ENCODE assay signal across 8 cellular contexts in genomic region chr3:88149146-88149515, GRCh38. TPM values are rescaled to one million over a fixed set of nuclear protein-coding genes. Genes with fewer than 3 reads are reported as not detected.
A peak's percentile ranks its signal among the peaks of the same experiment; 100 is the strongest.
DNase-seq lines count a peak whose midpoint lies in the region; ATAC-seq lines count a peak whose summit lies in the region.

No MANE protein-coding gene starts in this region.

- peak overlapping the region; percentile 94 to 97 for H3K27ac Mint-ChIP-seq in effector memory CD8-positive, alpha-beta T cell

- H3K4me1 ChIP-seq in mucosa of stomach (ENCODE audit: control insufficient read depth, insufficient read depth, low read length): peaks cover 12% of the 10 kb centered on the region
- peaks cover 0 to 5% of the 10 kb centered on the region in 2 donors for H3K4me1 ChIP-seq in aorta (ENCODE audit: control insufficient read depth in 1 of 2, insufficient read depth in 2 of 2, low read length in 2 of 2)

- H3K9ac ChIP-seq in mucosa of stomach (ENCODE audit: low read length): peak overlapping the region; percentile 10

- DNase-seq in EH (ENCODE audit: low read depth) (peak; percentile 34), SIG-M5 treated with dmso at 0.1 percent for 504 hours (lab: John Stamatoyannopoulos, UW; ENCODE audit: unreplicated experiment) (peak; percentile 81), aorta (no peak), HPDE6-E6E7 (ENCODE audit: extremely low spot score) (no peak)
- peak in 1 of 3 experiments; percentile 1 for DNase-seq in effector memory CD8-positive, alpha-beta T cell

- H3K36me3 ChIP-seq in mucosa of stomach (ENCODE audit: control insufficient read depth, insufficient read depth, low read length) (no peaks in the 10 kb centered on the region), aorta (ENCODE audit: control insufficient read depth in 1 of 2, insufficient read depth in 2 of 2, low read length in 1 of 2) (no peaks in the 10 kb centered on the region)

- no peaks in the 10 kb centered on the region for H3K9me3 ChIP-seq in mucosa of stomach (ENCODE audit: control insufficient read depth, low read length)
- H3K9me3 ChIP-seq in aorta (ENCODE audit: control insufficient read depth, low read length): no peaks in the 10 kb centered on the region

- H3K9me3 Mint-ChIP-seq in effector memory CD8-positive, alpha-beta T cell: no peaks in the 10 kb centered on the region

- H3K27me3 ChIP-seq in mucosa of stomach (ENCODE audit: control insufficient read depth, insufficient read depth, low read length): no peaks in the 10 kb centered on the region
- H3K27me3 ChIP-seq in aorta (ENCODE audit: control insufficient read depth in 1 of 2, insufficient read depth in 2 of 2, low read length in 1 of 2): no peaks in the 10 kb centered on the region

- WGBS in aorta, 2 donors: 0 to 1% methylated on average over 15 of the region's 15 CpGs

- peaks cover 30% of the 10 kb centered on the region for H3K36me3 Mint-ChIP-seq in effector memory CD8-positive, alpha-beta T cell (ENCODE audit: insufficient read depth)

- H3K4me1 Mint-ChIP-seq in effector memory CD8-positive, alpha-beta T cell (ENCODE audit: low read depth in 2 of 2): peaks cover 16 to 20% of the 10 kb centered on the region in 2 donors

- no peaks in the 10 kb centered on the region for H3K27me3 Mint-ChIP-seq in effector memory CD8-positive, alpha-beta T cell

- H3K27ac ChIP-seq in aorta (ENCODE audit: low read depth in 1 of 2, low read length in 2 of 2): peak overlapping the region in 1 of 2 donors; percentile 24

- ATAC-seq in GM21360 (IDR thresholded peaks at IDR 0.05; ENCODE audit: unreplicated experiment) (peak; percentile 14), HG03558 (IDR thresholded peaks at IDR 0.05; ENCODE audit: extremely low read depth, unreplicated experiment) (peak; percentile 7), aorta (ENCODE audit: low FRiP score) (no peak)
- ATAC-seq in effector memory CD8-positive, alpha-beta T cell (replicated peaks): peak; percentile 2

- peak overlapping the region; percentile 94 for H3K4me3 ChIP-seq in mucosa of stomach (ENCODE audit: low read length)
- peak overlapping the region; percentile 52 to 95 for H3K4me3 ChIP-seq in aorta (ENCODE audit: low read length in 2 of 2)

- intact Hi-C loops in aorta (cut with DNase I): loop anchor here in 1 of 2 donors (5.0 kb wide), 1 partner anchor 92 kb away; the partner anchor contains the start of genes CGGBP1 and ZNF654

- H3K4me3 Mint-ChIP-seq in effector memory CD8-positive, alpha-beta T cell: peak overlapping the region; percentile 90 to 96

RNA-seq across cellular contexts. Expression of gene C3orf38, which starts 0.6 kb away (rescaled TPM):
- 10 to 100 TPM; 22.4 to 23.6 TPM for total RNA-seq in aorta
- 10 to 100 TPM; 10.3 to 12.8 TPM for polyA plus RNA-seq in aorta

Comparison
In these comparisons a context has a peak if more than half of its experiments do, and no peak if none do; other contexts are left out.
1. DNase-seq: peak in EH (single experiment) and SIG-M5 treated with dmso at 0.1 percent for 504 hours (single experiment); none in aorta (0 of 2) and HPDE6-E6E7 (single experiment).